In the genomic region with DNA sequence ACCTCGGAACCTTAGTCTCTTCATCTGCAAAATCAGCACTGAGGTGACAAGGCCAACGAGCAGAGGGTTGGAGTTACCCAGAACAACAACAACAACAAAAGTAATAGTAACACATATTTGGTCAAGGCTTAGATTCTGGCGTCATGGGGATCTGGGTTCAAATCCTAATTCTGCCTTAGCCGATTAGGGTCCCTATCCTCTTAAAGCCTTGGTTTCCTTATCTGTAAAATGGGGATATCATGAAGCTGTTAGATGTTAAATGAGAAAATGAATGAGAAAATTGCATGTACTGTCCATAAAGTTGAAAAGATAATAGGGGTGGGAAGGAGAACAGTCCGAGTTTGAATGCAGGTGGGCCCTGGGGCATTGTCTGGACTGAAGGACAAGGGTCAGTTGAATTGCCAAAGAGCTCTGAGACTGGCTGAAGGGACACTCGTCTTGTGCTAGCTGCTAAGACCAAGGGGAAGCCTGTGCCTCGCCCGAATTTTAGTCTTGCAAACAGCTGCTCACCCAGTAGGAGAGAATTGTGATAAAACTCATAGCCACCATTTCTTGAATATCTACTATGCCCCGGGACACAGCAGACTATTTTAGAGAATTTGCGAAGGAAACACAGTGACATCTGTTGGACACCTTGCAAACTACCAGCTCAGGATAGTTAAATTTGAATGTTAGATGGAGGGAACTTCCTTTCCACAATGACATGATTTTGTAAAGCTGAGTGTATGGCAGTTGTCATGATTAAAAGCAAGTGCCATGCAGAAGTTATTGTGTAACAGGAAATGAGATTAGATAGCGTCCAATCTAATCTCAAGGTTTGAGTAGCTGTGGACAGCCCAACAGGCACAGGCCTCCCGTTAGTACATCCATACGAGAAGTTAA, we compare ENCODE assay signal across 8 cellular contexts. TPM values are rescaled to one million over a fixed set of nuclear protein-coding genes. Genes with fewer than 3 reads are reported as not detected.
DNase-seq lines count a peak whose midpoint lies in the region; FAIRE-seq and TF ChIP-seq lines count a peak whose summit lies in the region.

No MANE protein-coding gene starts in this region.

- H3K36me3 ChIP-seq in GM06990 (ENCODE audit: control insufficient read depth, insufficient read depth, low read length) (no peaks in the 10 kb centered on the region), SK-N-SH (replicated peaks in 1 of 2; ENCODE audit: control insufficient read depth in 1 of 2, insufficient read depth in 2 of 2, low read length in 1 of 2) (no peaks in the 10 kb centered on the region), thyroid gland (no peaks in the 10 kb centered on the region)

- peak in 1 of 2 experiments; percentile 17; a peak in 1 of 4 replicates for TF ChIP-seq EP300 in SK-N-SH (IDR thresholded peaks at IDR 0.05; ENCODE audit: borderline replicate concordance in 1 of 2, low read depth in 1 of 2, low read length in 1 of 2)

- no peak overlapping the region for H3K4me3 ChIP-seq in GM06990 (replicated peaks; ENCODE audit: low read depth, low read length)
- no peak overlapping the region for H3K4me3 ChIP-seq in SK-N-SH (ENCODE audit: low read depth in 2 of 2, low read length in 1 of 2)
- H3K4me3 ChIP-seq in cardiac fibroblast (replicated peaks in 1 of 2; ENCODE audit: low read depth in 2 of 2, low read length in 2 of 2), result no peak overlapping the region
- H3K4me3 ChIP-seq in thyroid gland (replicated peaks in 1 of 3), result no peak overlapping the region

- DNase-seq in GM06990 (ENCODE audit: extremely low read depth, insufficient read length), result peak; percentile 39
- peak; percentile 91 for DNase-seq in NAMALWA (ENCODE audit: low spot score)
- DNase-seq in SK-N-SH, result peak; percentile 78
- DNase-seq in cardiac fibroblast (ENCODE audit: low read depth in 2 of 2), result peak; percentile 72 to 78
- DNase-seq in kidney tubule cell (ENCODE audit: low spot score), result peak; percentile 74
- DNase-seq in thyroid gland, result peak; percentile 19 to 26
- DNase-seq in effector CD4-positive, alpha-beta T cell, result no peak

- H2AFZ ChIP-seq in SK-N-SH (ENCODE audit: low read depth), result no peak overlapping the region

- TF ChIP-seq POLR2A in thyroid gland (IDR thresholded peaks at IDR 0.05), result no peak

- peak; percentile 66 for TF ChIP-seq CTCF in GM06990 (IDR thresholded peaks at IDR 0.05; ENCODE audit: insufficient read depth, low read length, poor library complexity, severe bottlenecking)
- peak; percentile 78 for TF ChIP-seq CTCF in SK-N-SH (IDR thresholded peaks at IDR 0.05)
- TF ChIP-seq CTCF in cardiac fibroblast (IDR thresholded peaks at IDR 0.05; ENCODE audit: low read depth, low read length), result peak; percentile 74
- TF ChIP-seq CTCF in thyroid gland (IDR thresholded peaks at IDR 0.05), result peak; percentile 25 to 82 (median 68)

- TF ChIP-seq RAD21 in SK-N-SH (IDR thresholded peaks at IDR 0.05; ENCODE audit: low read length), result peak; percentile 91

- no peaks in the 10 kb centered on the region for H3K9me2 ChIP-seq in SK-N-SH

- no peak overlapping the region for H3K4me2 ChIP-seq in SK-N-SH

- H3K9ac ChIP-seq in SK-N-SH, result no peak overlapping the region

- H3K27me3 ChIP-seq in GM06990 (replicated peaks; ENCODE audit: control insufficient read depth, insufficient read depth, low read length), result no peaks in the 10 kb centered on the region
- H3K27me3 ChIP-seq in SK-N-SH (ENCODE audit: insufficient read depth), result no peaks in the 10 kb centered on the region; the same call in 1 of the 2 replicates
- no peaks in the 10 kb centered on the region for H3K27me3 ChIP-seq in thyroid gland

- peak; percentile 96 for FAIRE-seq in A204.1 (lab: Jason Lieb, UNC)

- intact Hi-C loops in thyroid gland (cut with DNase I), result loop anchor here (5.0 kb wide), 1 partner anchor 324 kb away; no protein-coding TSS in a partner anchor

- H3K79me2 ChIP-seq in SK-N-SH (ENCODE audit: insufficient read depth), result no peaks in the 10 kb centered on the region

- CTCF ChIA-PET in SK-N-SH (lab: Yijun Ruan, JAX), result interaction anchor here (0.5 to 5.2 kb wide), 74 partner anchors 9 to 427 kb away, joined by 3 to 101 read pairs (median 4); a partner anchor contains a TSS

- H3K4me1 ChIP-seq in SK-N-SH (ENCODE audit: control insufficient read depth in 1 of 2, insufficient read depth in 2 of 2, low read depth in 1 of 2, low read length in 1 of 2) (peaks cover 0 to 2% of the 10 kb centered on the region in 2 experiments; a peak in 1 of 4 replicates), thyroid gland (no peaks in the 10 kb centered on the region)

- no peaks in the 10 kb centered on the region for H3K9me3 ChIP-seq in SK-N-SH
- no peaks in the 10 kb centered on the region for H3K9me3 ChIP-seq in thyroid gland

- WGBS in SK-N-SH (ENCODE audit: low lambda C conversion rate), result 35% methylated on average over 13 of the region's 13 CpGs
- WGBS in thyroid gland, 2 donors, result 42 to 46% methylated on average over 13 of the region's 13 CpGs

- H3F3A ChIP-seq in SK-N-SH (replicated peaks; ENCODE audit: insufficient read depth), result no peaks in the 10 kb centered on the region

- H4K20me1 ChIP-seq in SK-N-SH (ENCODE audit: insufficient read depth), result no peaks in the 10 kb centered on the region

- POLR2A ChIA-PET in SK-N-SH (lab: Yijun Ruan, JAX), result no interaction called here

- H3K27ac ChIP-seq in SK-N-SH (ENCODE audit: low read depth in 2 of 2, low read length in 1 of 2) (no peak overlapping the region), thyroid gland (no peak overlapping the region)

TF ChIP-seq in SK-N-SH, 30 proteins besides CTCF, POLR2A, EP300 and RAD21:
- TF ChIP-seq JUND (IDR thresholded peaks at IDR 0.05) (no peak), RCOR1 (IDR thresholded peaks at IDR 0.05; ENCODE audit: low read length) (peak; percentile 49; the same call in 1 of the 2 replicates), SMC3 (IDR thresholded peaks at IDR 0.05; ENCODE audit: low read depth, low read length) (peak; percentile 71), MXI1 (IDR thresholded peaks at IDR 0.05; ENCODE audit: low read depth, low read length) (peak; percentile 28; the same call in 1 of the 2 replicates), MEF2A (IDR thresholded peaks at IDR 0.05; ENCODE audit: borderline replicate concordance, low read depth) (no peak), FOXJ3 (CRISPR knock-in tag; IDR thresholded peaks at IDR 0.05) (no peak), SIN3A (IDR thresholded peaks at IDR 0.05; ENCODE audit: borderline replicate concordance, low read depth, low read length) (no peak), FOXM1 (IDR thresholded peaks at IDR 0.05; ENCODE audit: low read depth) (no peak), GATA2 (CRISPR knock-in tag; IDR thresholded peaks at IDR 0.05) (peak; percentile 38; the same call in 1 of the 2 replicates)
- TF ChIP-seq, protein P1, sequence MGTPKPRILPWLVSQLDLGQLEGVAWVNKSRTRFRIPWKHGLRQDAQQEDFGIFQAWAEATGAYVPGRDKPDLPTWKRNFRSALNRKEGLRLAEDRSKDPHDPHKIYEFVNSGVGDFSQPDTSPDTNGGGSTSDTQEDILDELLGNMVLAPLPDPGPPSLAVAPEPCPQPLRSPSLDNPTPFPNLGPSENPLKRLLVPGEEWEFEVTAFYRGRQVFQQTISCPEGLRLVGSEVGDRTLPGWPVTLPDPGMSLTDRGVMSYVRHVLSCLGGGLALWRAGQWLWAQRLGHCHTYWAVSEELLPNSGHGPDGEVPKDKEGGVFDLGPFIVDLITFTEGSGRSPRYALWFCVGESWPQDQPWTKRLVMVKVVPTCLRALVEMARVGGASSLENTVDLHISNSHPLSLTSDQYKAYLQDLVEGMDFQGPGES (IDR thresholded peaks at IDR 0.05; ENCODE audit: low read depth, low read length), result no peak

RNA-seq across cellular contexts. Expression of a gene that starts 6.8 kb away (rescaled TPM):
- not detected in 2 replicates for polyA plus RNA-seq in SK-N-SH (2012; rRNA removed)
- not detected in 2 replicates for polyA plus RNA-seq in SK-N-SH (2012; cell fraction: cytosol; rRNA removed)
- polyA plus RNA-seq in SK-N-SH (2012; cell fraction: nucleus; rRNA removed), result not detected in 2 replicates
- total RNA-seq in thyroid gland, result not detected

RNA-seq across cellular contexts. Expression of a gene that starts 44.7 kb away (rescaled TPM):
- polyA plus RNA-seq in SK-N-SH (2012; rRNA removed), result 12.8 and 13.9 TPM in 2 replicates
- 10.4 and 12.0 TPM in 2 replicates for polyA plus RNA-seq in SK-N-SH (2012; cell fraction: cytosol; rRNA removed)
- polyA plus RNA-seq in SK-N-SH (2012; cell fraction: nucleus; rRNA removed), result 13.2 and 18.2 TPM in 2 replicates
- total RNA-seq in thyroid gland, result 10 to 100 TPM; 11.3 to 15.8 (median 13.0) TPM
